Comparison of ENCODE assay signal across 1 cellular context in the genomic region with DNA sequence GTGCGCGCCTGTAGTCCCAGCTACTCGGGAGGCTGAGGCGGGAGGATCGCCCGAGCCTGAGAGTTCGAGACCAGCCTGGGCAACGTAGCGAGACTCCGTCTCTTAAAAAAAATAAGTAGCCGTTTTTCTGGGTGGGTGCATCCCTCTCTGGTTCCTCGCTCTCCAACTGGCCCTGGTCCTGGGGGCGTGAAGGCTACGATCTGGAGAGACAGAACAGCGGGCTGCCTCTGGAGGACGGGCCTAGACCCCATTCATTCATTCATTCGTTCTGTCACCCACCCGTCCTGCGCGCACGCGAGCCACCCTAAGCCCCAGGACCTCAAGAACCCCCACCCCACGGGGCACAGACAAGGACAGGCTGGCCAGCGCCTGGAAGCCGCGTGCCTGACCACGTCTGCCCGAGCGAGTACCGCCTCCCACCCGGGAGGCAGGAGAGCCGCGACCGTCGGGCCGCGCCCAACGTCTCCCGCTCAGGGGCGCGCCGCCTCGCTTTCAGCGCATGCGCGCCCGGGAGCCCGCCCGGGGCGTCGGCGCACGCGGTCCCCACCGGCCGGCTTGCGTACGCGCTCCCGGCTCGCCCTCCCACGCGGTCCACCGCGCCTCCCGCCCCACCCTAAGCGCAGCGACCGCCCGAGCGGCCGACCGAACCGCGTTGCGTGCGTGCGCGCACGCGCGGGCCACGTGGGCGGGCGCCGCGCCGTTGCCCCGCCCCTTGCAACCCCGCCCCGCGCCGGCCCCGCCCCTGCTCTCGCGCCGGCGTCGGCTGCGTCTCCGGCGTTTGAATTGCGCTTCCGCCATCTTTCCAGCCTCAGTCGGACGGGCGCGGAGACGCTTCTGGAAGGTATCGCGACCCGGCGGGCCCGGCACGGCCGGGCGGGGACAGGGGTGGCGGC.
A peak's percentile ranks its signal among the peaks of the same experiment; 100 is the strongest.
TF ChIP-seq lines count a peak whose summit lies in the region.

TSS of gene RAN (plus strand) at position 781 of the 893 bp plus-strand sequence. CDS start 528 bp downstream, outside the sequence.

TF ChIP-seq in HepG2, 621 proteins besides CTCF, POLR2A, EP300 and RAD21 (continued from another document and continues in another):
- TF ChIP-seq, protein P1, sequence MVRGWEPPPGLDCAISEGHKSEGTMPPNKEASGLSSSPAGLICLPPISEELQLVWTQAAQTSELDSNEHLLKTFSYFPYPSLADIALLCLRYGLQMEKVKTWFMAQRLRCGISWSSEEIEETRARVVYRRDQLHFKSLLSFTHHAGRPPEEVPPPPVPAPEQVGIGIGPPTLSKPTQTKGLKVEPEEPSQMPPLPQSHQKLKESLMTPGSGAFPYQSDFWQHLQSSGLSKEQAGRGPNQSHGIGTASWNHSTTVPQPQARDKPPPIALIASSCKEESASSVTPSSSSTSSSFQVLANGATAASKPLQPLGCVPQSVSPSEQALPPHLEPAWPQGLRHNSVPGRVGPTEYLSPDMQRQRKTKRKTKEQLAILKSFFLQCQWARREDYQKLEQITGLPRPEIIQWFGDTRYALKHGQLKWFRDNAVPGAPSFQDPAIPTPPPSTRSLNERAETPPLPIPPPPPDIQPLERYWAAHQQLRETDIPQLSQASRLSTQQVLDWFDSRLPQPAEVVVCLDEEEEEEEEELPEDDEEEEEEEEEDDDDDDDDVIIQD (CRISPR knock-in tag; IDR thresholded peaks at IDR 0.05; ENCODE audit: low read depth), result no peak
- TF ChIP-seq RORA (CRISPR knock-in tag; IDR thresholded peaks at IDR 0.05) (no peak), HOXA5 (CRISPR knock-in tag; IDR thresholded peaks at IDR 0.05) (peak; percentile 62; the same call in 1 of the 2 replicates), ZFP62 (CRISPR knock-in tag; IDR thresholded peaks at IDR 0.05) (no peak; the same call in 1 of the 2 replicates), NFIB (CRISPR knock-in tag; IDR thresholded peaks at IDR 0.05; ENCODE audit: borderline replicate concordance) (no peak), IRX3 (CRISPR knock-in tag; IDR thresholded peaks at IDR 0.05; ENCODE audit: borderline replicate concordance, low read depth) (no peak), KDM5A (IDR thresholded peaks at IDR 0.05; ENCODE audit: borderline replicate concordance, low read length) (no peak), PTBP1 (IDR thresholded peaks at IDR 0.05; ENCODE audit: low read depth, low read length, poor library complexity, severe bottlenecking) (no peak), ZNF850 (CRISPR knock-in tag; conservative IDR thresholded peaks at IDR 0.05) (no peak), TRIM22 (IDR thresholded peaks at IDR 0.05) (no peak), ZNF10 (CRISPR knock-in tag; IDR thresholded peaks at IDR 0.05; ENCODE audit: borderline replicate concordance, low read depth) (no peak), GATAD2A (CRISPR knock-in tag; IDR thresholded peaks at IDR 0.05) (no peak), TCF7L2 (IDR thresholded peaks at IDR 0.05; ENCODE audit: low read depth, low read length) (no peak), DNMT3B (CRISPR knock-in tag; conservative IDR thresholded peaks at IDR 0.05) (no peak), TBP (CRISPR knock-in tag; IDR thresholded peaks at IDR 0.05) (no peak), PHF21A (CRISPR knock-in tag; IDR thresholded peaks at IDR 0.05) (no peak; the same call in 1 of the 2 replicates), KDM5B (CRISPR knock-in tag; IDR thresholded peaks at IDR 0.05; ENCODE audit: borderline replicate concordance) (peak; percentile 64; the same call in 1 of the 2 replicates), ARHGAP35 (CRISPR knock-in tag; IDR thresholded peaks at IDR 0.05; ENCODE audit: borderline replicate concordance) (no peak), ZNF879 (CRISPR knock-in tag; IDR thresholded peaks at IDR 0.05) (0 out of 2 replicates have a peak, but pooled peaks have one; percentile 29), HNRNPUL1 (IDR thresholded peaks at IDR 0.05; ENCODE audit: low read depth, low read length) (no peak), CHD4 (IDR thresholded peaks at IDR 0.05; ENCODE audit: borderline replicate concordance, low read length) (peak; percentile 74), CCDC6 (CRISPR knock-in tag; IDR thresholded peaks at IDR 0.05) (peak; percentile 97), HDAC1 (CRISPR knock-in tag; IDR thresholded peaks at IDR 0.05) (peak; percentile 50; the same call in 1 of the 2 replicates), KLF16 (CRISPR knock-in tag; IDR thresholded peaks at IDR 0.05) (no peak), ZNF605 (CRISPR knock-in tag; IDR thresholded peaks at IDR 0.05) (no peak), TBX3 (IDR thresholded peaks at IDR 0.05; ENCODE audit: borderline replicate concordance) (no peak), BATF2 (CRISPR knock-in tag; IDR thresholded peaks at IDR 0.05) (peak; percentile 71), ZNF30 (CRISPR knock-in tag; IDR thresholded peaks at IDR 0.05) (no peak), ATAD3A (CRISPR knock-in tag; IDR thresholded peaks at IDR 0.05) (no peak), XBP1 (CRISPR knock-in tag; IDR thresholded peaks at IDR 0.05) (no peak), FOSL2 (CRISPR knock-in tag; IDR thresholded peaks at IDR 0.05) (no peak), SIN3A (IDR thresholded peaks at IDR 0.05; ENCODE audit: borderline replicate concordance, low read depth, low read length) (peak; percentile 52; the same call in 1 of the 2 replicates), ZNF878 (CRISPR knock-in tag; IDR thresholded peaks at IDR 0.05) (0 out of 2 replicates have a peak, but pooled peaks have one; percentile 40)
- TF ChIP-seq, protein P2, sequence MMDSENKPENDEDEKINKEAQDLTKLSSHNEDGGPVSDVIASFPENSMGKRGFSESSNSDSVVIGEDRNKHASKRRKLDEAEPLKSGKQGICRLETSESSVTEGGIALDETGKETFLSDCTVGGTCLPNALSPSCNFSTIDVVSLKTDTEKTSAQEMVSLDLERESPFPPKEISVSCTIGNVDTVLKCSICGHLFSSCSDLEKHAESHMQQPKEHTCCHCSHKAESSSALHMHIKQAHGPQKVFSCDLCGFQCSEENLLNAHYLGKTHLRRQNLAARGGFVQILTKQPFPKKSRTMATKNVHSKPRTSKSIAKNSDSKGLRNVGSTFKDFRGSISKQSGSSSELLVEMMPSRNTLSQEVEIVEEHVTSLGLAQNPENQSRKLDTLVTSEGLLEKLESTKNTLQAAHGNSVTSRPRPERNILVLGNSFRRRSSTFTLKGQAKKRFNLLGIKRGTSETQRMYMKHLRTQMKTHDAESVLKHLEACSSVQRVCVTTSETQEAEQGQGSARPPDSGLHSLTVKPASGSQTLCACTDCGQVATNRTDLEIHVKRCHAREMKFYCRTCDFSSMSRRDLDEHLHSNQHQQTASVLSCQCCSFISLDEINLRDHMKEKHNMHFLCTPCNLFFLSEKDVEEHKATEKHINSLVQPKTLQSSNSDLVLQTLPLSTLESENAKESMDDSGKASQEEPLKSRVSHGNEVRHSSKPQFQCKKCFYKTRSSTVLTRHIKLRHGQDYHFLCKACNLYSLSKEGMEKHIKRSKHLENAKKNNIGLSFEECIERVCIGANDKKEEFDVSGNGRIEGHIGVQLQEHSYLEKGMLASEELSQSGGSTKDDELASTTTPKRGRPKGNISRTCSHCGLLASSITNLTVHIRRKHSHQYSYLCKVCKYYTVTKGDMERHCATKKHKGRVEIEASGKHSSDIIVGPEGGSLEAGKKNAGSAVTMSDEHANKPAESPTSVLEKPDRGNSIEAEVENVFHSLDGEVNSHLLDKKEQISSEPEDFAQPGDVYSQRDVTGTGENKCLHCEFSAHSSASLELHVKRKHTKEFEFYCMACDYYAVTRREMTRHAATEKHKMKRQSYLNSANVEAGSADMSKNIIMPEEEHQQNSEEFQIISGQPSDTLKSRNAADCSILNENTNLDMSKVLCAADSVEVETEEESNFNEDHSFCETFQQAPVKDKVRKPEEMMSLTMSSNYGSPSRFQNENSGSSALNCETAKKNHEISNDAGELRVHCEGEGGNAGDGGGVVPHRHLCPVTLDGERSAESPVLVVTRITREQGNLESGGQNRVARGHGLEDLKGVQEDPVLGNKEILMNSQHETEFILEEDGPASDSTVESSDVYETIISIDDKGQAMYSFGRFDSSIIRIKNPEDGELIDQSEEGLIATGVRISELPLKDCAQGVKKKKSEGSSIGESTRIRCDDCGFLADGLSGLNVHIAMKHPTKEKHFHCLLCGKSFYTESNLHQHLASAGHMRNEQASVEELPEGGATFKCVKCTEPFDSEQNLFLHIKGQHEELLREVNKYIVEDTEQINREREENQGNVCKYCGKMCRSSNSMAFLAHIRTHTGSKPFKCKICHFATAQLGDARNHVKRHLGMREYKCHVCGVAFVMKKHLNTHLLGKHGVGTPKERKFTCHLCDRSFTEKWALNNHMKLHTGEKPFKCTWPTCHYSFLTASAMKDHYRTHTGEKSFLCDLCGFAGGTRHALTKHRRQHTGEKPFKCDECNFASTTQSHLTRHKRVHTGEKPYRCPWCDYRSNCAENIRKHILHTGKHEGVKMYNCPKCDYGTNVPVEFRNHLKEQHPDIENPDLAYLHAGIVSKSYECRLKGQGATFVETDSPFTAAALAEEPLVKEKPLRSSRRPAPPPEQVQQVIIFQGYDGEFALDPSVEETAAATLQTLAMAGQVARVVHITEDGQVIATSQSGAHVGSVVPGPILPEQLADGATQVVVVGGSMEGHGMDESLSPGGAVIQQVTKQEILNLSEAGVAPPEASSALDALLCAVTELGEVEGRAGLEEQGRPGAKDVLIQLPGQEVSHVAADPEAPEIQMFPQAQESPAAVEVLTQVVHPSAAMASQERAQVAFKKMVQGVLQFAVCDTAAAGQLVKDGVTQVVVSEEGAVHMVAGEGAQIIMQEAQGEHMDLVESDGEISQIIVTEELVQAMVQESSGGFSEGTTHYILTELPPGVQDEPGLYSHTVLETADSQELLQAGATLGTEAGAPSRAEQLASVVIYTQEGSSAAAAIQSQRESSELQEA (CRISPR knock-in tag; IDR thresholded peaks at IDR 0.05; ENCODE audit: not compliant biosample characterization), result peak; percentile 53
- TF ChIP-seq, protein P3, sequence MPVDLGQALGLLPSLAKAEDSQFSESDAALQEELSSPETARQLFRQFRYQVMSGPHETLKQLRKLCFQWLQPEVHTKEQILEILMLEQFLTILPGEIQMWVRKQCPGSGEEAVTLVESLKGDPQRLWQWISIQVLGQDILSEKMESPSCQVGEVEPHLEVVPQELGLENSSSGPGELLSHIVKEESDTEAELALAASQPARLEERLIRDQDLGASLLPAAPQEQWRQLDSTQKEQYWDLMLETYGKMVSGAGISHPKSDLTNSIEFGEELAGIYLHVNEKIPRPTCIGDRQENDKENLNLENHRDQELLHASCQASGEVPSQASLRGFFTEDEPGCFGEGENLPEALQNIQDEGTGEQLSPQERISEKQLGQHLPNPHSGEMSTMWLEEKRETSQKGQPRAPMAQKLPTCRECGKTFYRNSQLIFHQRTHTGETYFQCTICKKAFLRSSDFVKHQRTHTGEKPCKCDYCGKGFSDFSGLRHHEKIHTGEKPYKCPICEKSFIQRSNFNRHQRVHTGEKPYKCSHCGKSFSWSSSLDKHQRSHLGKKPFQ (CRISPR knock-in tag; IDR thresholded peaks at IDR 0.05; ENCODE audit: insufficient replicate concordance), result no peak
- TF ChIP-seq, protein P4, sequence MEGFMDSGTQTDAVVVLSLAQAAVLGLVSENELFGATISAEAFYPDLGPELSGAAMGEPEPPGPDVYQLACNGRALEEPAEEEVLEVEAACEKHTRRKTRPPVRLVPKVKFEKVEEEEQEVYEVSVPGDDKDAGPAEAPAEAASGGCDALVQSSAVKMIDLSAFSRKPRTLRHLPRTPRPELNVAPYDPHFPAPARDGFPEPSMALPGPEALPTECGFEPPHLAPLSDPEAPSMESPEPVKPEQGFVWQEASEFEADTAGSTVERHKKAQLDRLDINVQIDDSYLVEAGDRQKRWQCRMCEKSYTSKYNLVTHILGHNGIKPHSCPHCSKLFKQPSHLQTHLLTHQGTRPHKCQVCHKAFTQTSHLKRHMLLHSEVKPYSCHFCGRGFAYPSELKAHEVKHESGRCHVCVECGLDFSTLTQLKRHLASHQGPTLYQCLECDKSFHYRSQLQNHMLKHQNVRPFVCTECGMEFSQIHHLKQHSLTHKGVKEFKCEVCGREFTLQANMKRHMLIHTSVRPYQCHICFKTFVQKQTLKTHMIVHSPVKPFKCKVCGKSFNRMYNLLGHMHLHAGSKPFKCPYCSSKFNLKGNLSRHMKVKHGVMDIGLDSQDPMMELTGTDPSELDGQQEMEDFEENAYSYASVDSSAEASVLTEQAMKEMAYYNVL (CRISPR knock-in tag; IDR thresholded peaks at IDR 0.05; ENCODE audit: borderline replicate concordance), result 0 out of 2 replicates have a peak, but pooled peaks have one; percentile 25
- TF ChIP-seq, protein P5, sequence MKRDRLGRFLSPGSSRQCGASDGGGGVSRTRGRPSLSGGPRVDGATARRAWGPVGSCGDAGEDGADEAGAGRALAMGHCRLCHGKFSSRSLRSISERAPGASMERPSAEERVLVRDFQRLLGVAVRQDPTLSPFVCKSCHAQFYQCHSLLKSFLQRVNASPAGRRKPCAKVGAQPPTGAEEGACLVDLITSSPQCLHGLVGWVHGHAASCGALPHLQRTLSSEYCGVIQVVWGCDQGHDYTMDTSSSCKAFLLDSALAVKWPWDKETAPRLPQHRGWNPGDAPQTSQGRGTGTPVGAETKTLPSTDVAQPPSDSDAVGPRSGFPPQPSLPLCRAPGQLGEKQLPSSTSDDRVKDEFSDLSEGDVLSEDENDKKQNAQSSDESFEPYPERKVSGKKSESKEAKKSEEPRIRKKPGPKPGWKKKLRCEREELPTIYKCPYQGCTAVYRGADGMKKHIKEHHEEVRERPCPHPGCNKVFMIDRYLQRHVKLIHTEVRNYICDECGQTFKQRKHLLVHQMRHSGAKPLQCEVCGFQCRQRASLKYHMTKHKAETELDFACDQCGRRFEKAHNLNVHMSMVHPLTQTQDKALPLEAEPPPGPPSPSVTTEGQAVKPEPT (CRISPR knock-in tag; IDR thresholded peaks at IDR 0.05; ENCODE audit: low read depth), result no peak
- TF ChIP-seq, protein P6, sequence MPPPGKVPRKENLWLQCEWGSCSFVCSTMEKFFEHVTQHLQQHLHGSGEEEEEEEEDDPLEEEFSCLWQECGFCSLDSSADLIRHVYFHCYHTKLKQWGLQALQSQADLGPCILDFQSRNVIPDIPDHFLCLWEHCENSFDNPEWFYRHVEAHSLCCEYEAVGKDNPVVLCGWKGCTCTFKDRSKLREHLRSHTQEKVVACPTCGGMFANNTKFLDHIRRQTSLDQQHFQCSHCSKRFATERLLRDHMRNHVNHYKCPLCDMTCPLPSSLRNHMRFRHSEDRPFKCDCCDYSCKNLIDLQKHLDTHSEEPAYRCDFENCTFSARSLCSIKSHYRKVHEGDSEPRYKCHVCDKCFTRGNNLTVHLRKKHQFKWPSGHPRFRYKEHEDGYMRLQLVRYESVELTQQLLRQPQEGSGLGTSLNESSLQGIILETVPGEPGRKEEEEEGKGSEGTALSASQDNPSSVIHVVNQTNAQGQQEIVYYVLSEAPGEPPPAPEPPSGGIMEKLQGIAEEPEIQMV (CRISPR knock-in tag; IDR thresholded peaks at IDR 0.05; ENCODE audit: low read depth), result no peak
